In genomic region chr1:2108213-2108876, GRCh38 we compare ENCODE assay signal across 8 cellular contexts. TPM values are rescaled to one million over a fixed set of nuclear protein-coding genes. Genes with fewer than 3 reads are reported as not detected.
DNase-seq lines count a peak whose midpoint lies in the region; ATAC-seq and TF ChIP-seq lines count a peak whose summit lies in the region.

No MANE protein-coding gene starts in this region.

- CTCF ChIA-PET in activated CD4-positive, alpha-beta T cell treated with anti-CD3 and anti-CD28 coated beads for 36 hours (lab: Charles Lee) = interaction anchor here (0.6 kb wide), 1 partner anchor 496 kb away, joined by 3 read pairs; no protein-coding TSS in a partner anchor

- no peaks in the 10 kb centered on the region for H3K9me3 ChIP-seq in thoracic aorta

- peak; percentile 29 for DNase-seq in activated CD4-positive, alpha-beta T cell treated with anti-CD3 and anti-CD28 coated beads for 36 hours
- DNase-seq in activated CD4-positive, alpha-beta T cell treated with anti-CD3 and anti-CD28 coated beads, Interleukin-2, amount 50 U/mL, for 1 hour = no peak
- DNase-seq in RPMI7951 (ENCODE audit: low read depth) (peak; percentile 26), foreskin melanocyte (peak; percentile 11), thoracic aorta (ENCODE audit: low spot score) (no peak), NCI-H2029 (lab: John Stamatoyannopoulos, UW) (no peak)
- DNase-seq in activated CD4-positive, alpha-beta T cell treated with anti-CD3 and anti-CD28 coated beads for 1 hour = no peak
- DNase-seq in activated naive CD4-positive, alpha-beta T cell treated with anti-CD3 and anti-CD28 coated beads, Interleukin-2, amount 50 U/mL, for 72 hours (ENCODE audit: low spot score in 2 of 2) = no peak

- H3K4me1 ChIP-seq in thoracic aorta (ENCODE audit: control insufficient read depth in 1 of 2, low read depth in 2 of 2) = no peaks in the 10 kb centered on the region

- H3K4me3 ChIP-seq in thoracic aorta = no peak overlapping the region

- no peaks in the 10 kb centered on the region for H3K36me3 ChIP-seq in thoracic aorta

- intact Hi-C loops in activated CD4-positive, alpha-beta T cell treated with anti-CD3 and anti-CD28 coated beads for 36 hours (cut with DNase I, micrococcal nuclease) = no loop called here

- no peaks in the 10 kb centered on the region for H3K27me3 Mint-ChIP-seq in activated CD4-positive, alpha-beta T cell treated with anti-CD3 and anti-CD28 coated beads for 36 hours

- H3K36me3 Mint-ChIP-seq in activated CD4-positive, alpha-beta T cell treated with anti-CD3 and anti-CD28 coated beads for 36 hours (ENCODE audit: low read depth) = no peaks in the 10 kb centered on the region
- H3K36me3 Mint-ChIP-seq in activated naive CD4-positive, alpha-beta T cell treated with anti-CD3 and anti-CD28 coated beads, Interleukin-2, amount 50 U/mL, for 72 hours = no peaks in the 10 kb centered on the region

- POLR2A ChIA-PET in activated CD4-positive, alpha-beta T cell treated with anti-CD3 and anti-CD28 coated beads for 36 hours (lab: Charles Lee) = no interaction called here

- no peaks in the 10 kb centered on the region for H3K27me3 ChIP-seq in thoracic aorta (replicated peaks; ENCODE audit: insufficient read depth)

- no peak overlapping the region for H3K27ac ChIP-seq in thoracic aorta

- no peaks in the 10 kb centered on the region for H3K9me3 Mint-ChIP-seq in activated CD4-positive, alpha-beta T cell treated with anti-CD3 and anti-CD28 coated beads for 36 hours (ENCODE audit: low read depth)
- H3K9me3 Mint-ChIP-seq in activated naive CD4-positive, alpha-beta T cell treated with anti-CD3 and anti-CD28 coated beads, Interleukin-2, amount 50 U/mL, for 72 hours = no peaks in the 10 kb centered on the region

- TF ChIP-seq CTCF in thoracic aorta (IDR thresholded peaks at IDR 0.05) = peak; percentile 24

- no peak overlapping the region for H3K27ac Mint-ChIP-seq in activated CD4-positive, alpha-beta T cell treated with anti-CD3 and anti-CD28 coated beads for 36 hours
- no peak overlapping the region for H3K27ac Mint-ChIP-seq in activated naive CD4-positive, alpha-beta T cell treated with anti-CD3 and anti-CD28 coated beads, Interleukin-2, amount 50 U/mL, for 72 hours

- H3K4me1 Mint-ChIP-seq in activated CD4-positive, alpha-beta T cell treated with anti-CD3 and anti-CD28 coated beads for 36 hours = no peaks in the 10 kb centered on the region

- no peak for ATAC-seq in activated CD4-positive, alpha-beta T cell treated with anti-CD3 and anti-CD28 coated beads for 36 hours
- ATAC-seq in thoracic aorta (ENCODE audit: insufficient number of reproducible peaks, low FRiP score, low read depth) = no peak
- ATAC-seq in activated naive CD4-positive, alpha-beta T cell treated with anti-CD3 and anti-CD28 coated beads, Interleukin-2, amount 50 U/mL, for 72 hours = no peak

- H3K4me3 Mint-ChIP-seq in activated CD4-positive, alpha-beta T cell treated with anti-CD3 and anti-CD28 coated beads for 36 hours = no peak overlapping the region

RNA-seq across cellular contexts. Expression of gene PRKCZ, which starts 58.1 kb away (rescaled TPM):
- total RNA-seq in activated CD4-positive, alpha-beta T cell treated with anti-CD3 and anti-CD28 coated beads for 36 hours = 10 to 100 TPM in 1 of 2 experiments, 1 to 10 TPM in 1; 9.8 to 10.9 TPM
- total RNA-seq in RPMI7951 (2014; rRNA removed; shearing (Covaris generic)) = 2.3 and 5.2 TPM in 2 replicates
- total RNA-seq in thoracic aorta = under 1 TPM in 1 of 2 donors, not detected in 1; 0.68 TPM
- total RNA-seq in activated naive CD4-positive, alpha-beta T cell treated with anti-CD3 and anti-CD28 coated beads, Interleukin-2, amount 50 U/mL, for 72 hours = 10 to 100 TPM; 11.8 to 22.4 TPM

Comparison
In these comparisons a context has a peak if more than half of its experiments do, and no peak if none do; other contexts are left out.
1. DNase-seq: peak in activated CD4-positive, alpha-beta T cell treated with anti-CD3 and anti-CD28 coated beads for 36 hours (single experiment), RPMI7951 (single experiment) and foreskin melanocyte (single experiment); none in activated CD4-positive, alpha-beta T cell treated with anti-CD3 and anti-CD28 coated beads, Interleukin-2, amount 50 U/mL, for 1 hour (single experiment), thoracic aorta (single experiment), activated CD4-positive, alpha-beta T cell treated with anti-CD3 and anti-CD28 coated beads for 1 hour (single experiment), activated naive CD4-positive, alpha-beta T cell treated with anti-CD3 and anti-CD28 coated beads, Interleukin-2, amount 50 U/mL, for 72 hours (0 of 2) and NCI-H2029 (single experiment).